Comparison of ENCODE assay signal across 7 cellular contexts in the genomic region with DNA sequence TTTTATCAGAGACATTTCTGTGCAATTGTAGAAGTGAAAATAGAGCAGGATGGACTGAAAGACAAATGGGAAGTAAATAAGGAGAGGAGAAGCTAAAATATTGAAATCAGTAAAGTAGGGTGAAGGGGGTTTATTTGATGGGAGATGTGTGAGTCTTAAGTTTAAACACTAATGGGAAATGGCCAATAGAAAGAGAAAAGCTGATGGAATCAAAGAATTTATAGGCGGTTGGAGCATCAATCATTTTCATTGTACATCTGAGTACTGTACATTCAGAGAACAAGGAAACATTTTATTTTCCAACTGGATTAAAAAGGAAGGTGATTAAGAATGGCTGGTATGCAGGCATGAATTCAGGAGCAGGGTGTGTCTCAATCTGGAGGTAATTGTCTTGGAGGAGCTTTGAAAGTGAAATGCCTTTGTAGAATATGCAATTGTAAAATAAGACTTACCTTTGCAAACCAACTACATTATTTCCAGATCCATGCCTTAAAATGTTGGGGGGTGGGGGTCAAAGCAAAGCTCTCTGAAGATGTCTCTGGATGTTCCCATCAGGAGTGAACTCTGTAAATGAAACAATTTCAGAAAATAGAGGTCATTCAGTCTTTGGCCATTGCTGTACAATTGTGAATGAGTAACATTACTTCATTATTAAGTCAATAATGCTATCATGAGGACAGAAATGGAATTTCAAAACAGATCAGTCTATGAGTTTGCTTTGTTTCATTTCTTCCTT.
DNase-seq lines count a peak whose midpoint lies in the region; ATAC-seq, FAIRE-seq and TF ChIP-seq lines count a peak whose summit lies in the region.
"Not testable (repeated sequence)": the region's sequence is repeated elsewhere in the genome, so short reads cannot be mapped to it uniquely, and the experiment has no call there.

No MANE protein-coding gene starts in this region.

- intact Hi-C loops in endothelial cell of umbilical vein (cut with micrococcal nuclease); Right ventricle myocardium superior (cut with DNase I): not testable (repeated sequence)

- not testable (repeated sequence) for H3K27ac Mint-ChIP-seq in GM23338
- peak overlapping the region; percentile 47 for H3K27ac Mint-ChIP-seq in astrocyte (ENCODE audit: unreplicated experiment)

- not testable (repeated sequence) for H3K9me3 ChIP-seq in astrocyte (ENCODE audit: insufficient read depth, low read depth, low read length); endothelial cell of umbilical vein (replicated peaks; ENCODE audit: control insufficient read depth, insufficient read depth, low read length)

- not testable (repeated sequence) for H3K4me1 ChIP-seq in GM23338 (ENCODE audit: insufficient read depth); astrocyte (ENCODE audit: insufficient read depth, low read length); endothelial cell of umbilical vein (ENCODE audit: control insufficient read depth, extremely low read depth, insufficient read depth, low read length)

- not testable (repeated sequence) for FAIRE-seq in astrocyte (lab: Jason Lieb, UNC); endothelial cell of umbilical vein (lab: Jason Lieb, UNC)

- TF ChIP-seq CTCF in GM23338 (conservative IDR thresholded peaks at IDR 0.05; ENCODE audit: low read depth in 2 of 2); astrocyte (IDR thresholded peaks at IDR 0.05; ENCODE audit: insufficient read depth, low read depth, low read length); endothelial cell of umbilical vein (IDR thresholded peaks at IDR 0.05; ENCODE audit: extremely low read depth in 1 of 2, insufficient read depth in 1 of 2, low read depth in 1 of 2, low read length in 2 of 2): not testable (repeated sequence)

- H3K4me3 Mint-ChIP-seq in GM23338; astrocyte (ENCODE audit: unreplicated experiment): not testable (repeated sequence)

- not testable (repeated sequence) for ATAC-seq in GM23338
- ATAC-seq in Right ventricle myocardium superior (ENCODE audit: poor library complexity) = peak; percentile 36

- peak overlapping the region; percentile 40; the same call in 1 of the 2 replicates for H3K4me2 ChIP-seq in GM23338
- peak overlapping the region; percentile 18 for H3K4me2 ChIP-seq in astrocyte (ENCODE audit: low read length)
- peak overlapping the region; percentile 11 for H3K4me2 ChIP-seq in endothelial cell of umbilical vein (ENCODE audit: insufficient read depth, low read length)

- not testable (repeated sequence) for H3K27me3 ChIP-seq in GM23338 (ENCODE audit: insufficient read depth); astrocyte (ENCODE audit: insufficient read depth, low read length); endothelial cell of umbilical vein (ENCODE audit: control insufficient read depth in 2 of 2, insufficient read depth in 2 of 2, low read length in 2 of 2)

- not testable (repeated sequence) for H3K79me2 ChIP-seq in GM23338 (replicated peaks; ENCODE audit: insufficient read depth); astrocyte (ENCODE audit: insufficient read depth, low read length); endothelial cell of umbilical vein (ENCODE audit: control insufficient read depth, insufficient read depth, low read length)

- not testable (repeated sequence) for H3K4me3 ChIP-seq in GM23338; astrocyte (ENCODE audit: insufficient read depth, low read depth, low read length); endothelial cell of umbilical vein (replicated peaks in 1 of 3; ENCODE audit: insufficient read depth in 1 of 3, low read depth in 1 of 3, low read length in 3 of 3)

- TF ChIP-seq POLR2A in endothelial cell of umbilical vein (IDR thresholded peaks at IDR 0.05; ENCODE audit: low read depth, low read length) = not testable (repeated sequence)

- H3K36me3 ChIP-seq in GM23338 (ENCODE audit: insufficient read depth); astrocyte (ENCODE audit: insufficient read depth, low read length); endothelial cell of umbilical vein (ENCODE audit: control insufficient read depth in 2 of 2, extremely low read depth in 1 of 2, insufficient read depth in 2 of 2, low read length in 2 of 2): not testable (repeated sequence)

- POLR2A ChIA-PET in endothelial cell of umbilical vein (lab: Charles Lee) = not testable (repeated sequence)

- H3K9me2 ChIP-seq in GM23338 (ENCODE audit: insufficient read depth) = not testable (repeated sequence)

- CTCF ChIA-PET in endothelial cell of umbilical vein (lab: Charles Lee) = not testable (repeated sequence)

- not testable (repeated sequence) for H3K27me3 Mint-ChIP-seq in GM23338 (ENCODE audit: insufficient read depth, low read depth, poor library complexity); astrocyte (ENCODE audit: low read depth, unreplicated experiment)

- H3K9me3 Mint-ChIP-seq in GM23338; astrocyte (ENCODE audit: unreplicated experiment): not testable (repeated sequence)

- H2AFZ ChIP-seq in GM23338; astrocyte (ENCODE audit: low read depth, low read length): not testable (repeated sequence)
- H2AFZ ChIP-seq in endothelial cell of umbilical vein (ENCODE audit: low read depth, low read length) = peak overlapping the region; percentile 51

- not testable (repeated sequence) for H3K27ac ChIP-seq in GM23338 (ENCODE audit: low read depth); astrocyte (ENCODE audit: low read depth, low read length)
- H3K27ac ChIP-seq in endothelial cell of umbilical vein (ENCODE audit: insufficient read depth, low read depth, low read length) = peak overlapping the region; percentile 29

- H3K4me1 Mint-ChIP-seq in GM23338; astrocyte (ENCODE audit: low read depth, unreplicated experiment): not testable (repeated sequence)

- not testable (repeated sequence) for H4K20me1 ChIP-seq in GM23338 (replicated peaks; ENCODE audit: insufficient read depth); astrocyte (ENCODE audit: insufficient read depth, low read length); endothelial cell of umbilical vein (replicated peaks; ENCODE audit: control insufficient read depth, extremely low read depth, insufficient read depth, low read length)

- not testable (repeated sequence) for H3K36me3 Mint-ChIP-seq in GM23338 (ENCODE audit: low read depth); astrocyte (ENCODE audit: low read depth, unreplicated experiment)

- not testable (repeated sequence) for H3K9ac ChIP-seq in astrocyte (ENCODE audit: low read length); endothelial cell of umbilical vein (replicated peaks; ENCODE audit: extremely low read depth, insufficient read depth, low read length)

- H3F3A ChIP-seq in GM23338 (replicated peaks; ENCODE audit: low read depth) = not testable (repeated sequence)

- H3K9me1 ChIP-seq in endothelial cell of umbilical vein (replicated peaks; ENCODE audit: control insufficient read depth, extremely low read depth, insufficient read depth, low read length) = not testable (repeated sequence)

- DNase-seq in GM23338 (ENCODE audit: low spot score); astrocyte (ENCODE audit: low read depth); endothelial cell of umbilical vein (ENCODE audit: low read depth, low spot score); Right ventricle myocardium superior: not testable (repeated sequence)
- DNase-seq in NCI-H226 = peak; percentile 2
- DNase-seq in kidney tubule cell (ENCODE audit: low spot score) = peak; percentile 33
- DNase-seq in superior temporal gyrus (ENCODE audit: extremely low spot score) = peak; percentile 5

- dilution Hi-C loops in endothelial cell of umbilical vein (cut with MboI; ENCODE audit: extremely low pct_ligation_motif_present, low sequenced_read_pairs) = not testable (repeated sequence)

- not testable (repeated sequence) for BruUV-seq in endothelial cell of umbilical vein (replicated peaks; lab: Mats Ljungman, UMichigan)
